21 cellular contexts compared by ENCODE assay signal in the genomic region with DNA sequence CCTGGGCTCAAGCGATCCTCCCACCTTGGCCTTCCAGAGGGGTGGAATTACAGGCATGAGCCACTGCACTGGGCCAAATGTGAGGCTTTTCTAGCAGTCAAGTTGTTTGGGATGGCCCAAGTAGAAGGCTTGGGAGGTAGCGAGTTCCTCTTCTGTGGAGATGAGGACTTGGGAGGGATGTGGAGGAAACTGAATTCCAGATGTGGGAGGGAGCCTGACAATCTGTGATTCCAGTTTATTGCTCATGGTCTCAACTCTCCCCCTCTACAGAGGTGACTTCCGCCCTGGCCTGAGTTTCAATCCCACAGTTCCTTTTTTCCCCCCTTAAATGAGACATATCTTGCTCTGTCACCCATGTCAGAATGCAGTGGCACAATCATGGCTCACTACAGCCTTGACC.
"Had no signal": no experiment of that assay in that cellular context is flagged by ENCODE, and none has a peak within 500 bp of the region (broad histone marks: within the 10 kb centered on the region; RNA-seq: fewer than 3 reads in every experiment).

No MANE protein-coding gene starts in this region.

- DNase-seq: activated effector memory CD4-positive, alpha-beta T cell treated with anti-CD3 and anti-CD28 coated beads, Interleukin-2, amount 50 U/mL, for 16 hours; activated T-cell treated with anti-CD3 and anti-CD28 coated beads, Interleukin-2, amount 50 U/mL, for 72 hours; brain microvascular endothelial cell; caudate nucleus; effector memory CD4-positive, alpha-beta T cell; foreskin melanocyte; left lung; naive B cell; retina; sigmoid colon; stimulated activated CD4-positive, alpha-beta T cell treated with anti-CD3 and anti-CD28 coated beads, Interleukin-15, amount 100 ng/mL, for 24 hours; stomach had no signal

- H3K4me2 ChIP-seq: smooth muscle cell had no signal

- H3K9me3 ChIP-seq: ascending aorta, left lung, sigmoid colon, stomach, suprapubic skin, tibial nerve had no signal

- H3K27me3 Mint-ChIP-seq: naive B cell; progenitor cell of endocrine pancreas; stimulated activated memory B cell treated with anti-CD40 and anti-IgM and Interleukin-4, amounts not matched to agents 10 μg/mL and 1 μg/mL and 100 μg/mL, for 72 hours had no signal

- H3K27ac Mint-ChIP-seq: activated T-cell treated with anti-CD3 and anti-CD28 coated beads, Interleukin-2, amount 50 U/mL, for 72 hours; stimulated activated memory B cell treated with anti-CD40 and anti-IgM and Interleukin-4, amounts not matched to agents 10 μg/mL and 1 μg/mL and 100 μg/mL, for 72 hours; T-helper 2 cell treated with Interferon-gamma antibody and Interleukin-4, amounts not matched to agents 5 μg/mL and 100 μg/mL, for 36 hours had no signal

- H3K27me3 ChIP-seq: ascending aorta, brain microvascular endothelial cell, left lung, sigmoid colon, stomach, suprapubic skin, tibial nerve had no signal

- H3K9me3 Mint-ChIP-seq: naive B cell; stimulated activated memory B cell treated with anti-CD40 and anti-IgM and Interleukin-4, amounts not matched to agents 10 μg/mL and 1 μg/mL and 100 μg/mL, for 72 hours; T-helper 2 cell treated with Interferon-gamma antibody and Interleukin-4, amounts not matched to agents 5 μg/mL and 100 μg/mL, for 36 hours had no signal

- H3K4me3 Mint-ChIP-seq: activated T-cell treated with anti-CD3 and anti-CD28 coated beads, Interleukin-2, amount 50 U/mL, for 72 hours; stimulated activated memory B cell treated with anti-CD40 and anti-IgM and Interleukin-4, amounts not matched to agents 10 μg/mL and 1 μg/mL and 100 μg/mL, for 72 hours had no signal

- H3K27ac ChIP-seq: ascending aorta, brain microvascular endothelial cell, left lung, sigmoid colon, stomach, suprapubic skin, tibial nerve had no signal

- H3K4me3 ChIP-seq: ascending aorta, left lung, lung, sigmoid colon, smooth muscle cell, stomach, suprapubic skin, tibial nerve had no signal

- ATAC-seq: activated naive CD4-positive, alpha-beta T cell treated with anti-CD3 and anti-CD28 coated beads, Interleukin-2, amount 50 U/mL, for 72 hours; activated T-cell treated with anti-CD3 and anti-CD28 coated beads, Interleukin-2, amount 50 U/mL, for 72 hours; left lung; stimulated activated memory B cell treated with anti-CD40 and anti-IgM and Interleukin-4, amounts not matched to agents 10 μg/mL and 1 μg/mL and 100 μg/mL, for 72 hours had no signal
